ENCODE assay signal across 29 cellular contexts in the genomic region with DNA sequence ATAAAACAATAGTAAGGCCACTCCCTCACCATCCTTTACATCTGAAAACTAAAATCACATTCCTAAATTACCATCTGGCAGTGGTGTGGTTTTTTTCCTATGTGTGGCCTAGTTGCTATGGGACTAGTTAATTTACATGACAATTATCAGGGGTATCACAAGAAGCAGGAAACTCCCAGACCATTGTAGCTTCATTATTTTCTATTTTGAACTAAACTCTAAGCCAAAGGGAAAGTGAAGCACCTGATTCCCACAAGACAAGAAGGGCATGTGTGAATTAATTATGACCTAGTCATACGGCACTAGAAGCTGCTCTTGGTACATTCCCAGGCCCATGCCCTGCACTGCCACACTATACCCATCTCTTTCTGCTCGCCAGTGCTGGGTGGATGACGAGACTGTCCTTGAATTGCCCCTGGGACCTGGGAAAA.
DNase-seq lines count a peak whose midpoint lies in the region; ATAC-seq lines count a peak whose summit lies in the region.
"Had no signal": no experiment of that assay in that cellular context is flagged by ENCODE, and none has a peak within 500 bp of the region (broad histone marks: within the 10 kb centered on the region; RNA-seq: fewer than 3 reads in every experiment).

No MANE protein-coding gene starts in this region.

- peaks cover 15% of the 10 kb centered on the region for H3K4me1 Mint-ChIP-seq in activated T-helper 17 cell treated with anti-CD3 and anti-CD28 coated beads, Interleukin-2, amount 50 U/mL, for 72 hours
- H3K4me1 Mint-ChIP-seq: activated CD4-positive, alpha-beta T cell treated with anti-CD3 and anti-CD28 coated beads, Interleukin-2, amount 10 ng/mL, durations not matched to agents 7 days and 5 days had no signal

- ATAC-seq in activated T-helper 17 cell treated with anti-CD3 and anti-CD28 coated beads, Interleukin-2, amount 50 U/mL, for 72 hours (replicated peaks), result no peak
- ATAC-seq in GM18909 (IDR thresholded peaks at IDR 0.05; ENCODE audit: poor library complexity, unreplicated experiment) (no peak), GM21825 (IDR thresholded peaks at IDR 0.05; ENCODE audit: unreplicated experiment) (no peak)
- ATAC-seq: activated naive CD8-positive, alpha-beta T cell treated with anti-CD3 and anti-CD28 coated beads, Interleukin-2, amount 50 U/mL, for 24 hours; left colon; natural killer cell; pancreas; PC-3; right lobe of liver had no signal

- H3K27ac Mint-ChIP-seq in activated T-helper 17 cell treated with anti-CD3 and anti-CD28 coated beads, Interleukin-2, amount 50 U/mL, for 72 hours, result peak overlapping the region; percentile 10
- H3K27ac Mint-ChIP-seq: activated CD4-positive, alpha-beta T cell treated with anti-CD3 and anti-CD28 coated beads, Interleukin-2, amount 10 ng/mL, durations not matched to agents 7 days and 5 days; activated naive CD8-positive, alpha-beta T cell treated with anti-CD3 and anti-CD28 coated beads, Interleukin-2, amount 50 U/mL, for 24 hours; natural killer cell had no signal

- no peak overlapping the region for H3K4me3 Mint-ChIP-seq in activated T-helper 17 cell treated with anti-CD3 and anti-CD28 coated beads, Interleukin-2, amount 50 U/mL, for 72 hours
- H3K4me3 Mint-ChIP-seq: activated CD4-positive, alpha-beta T cell treated with anti-CD3 and anti-CD28 coated beads, Interleukin-2, amount 10 ng/mL, durations not matched to agents 7 days and 5 days; activated naive CD8-positive, alpha-beta T cell treated with anti-CD3 and anti-CD28 coated beads, Interleukin-2, amount 50 U/mL, for 24 hours; natural killer cell had no signal

- DNase-seq in H7, result peak; percentile 49
- DNase-seq in M059J (ENCODE audit: low read depth), result peak; percentile 57
- DNase-seq in iPS-NIHi11 (ENCODE audit: low spot score), result peak; percentile 31
- no peak for DNase-seq in HT-29 (ENCODE audit: low spot score)
- DNase-seq in central memory CD4-positive, alpha-beta T cell, result no peak
- DNase-seq: activated CD4-positive, alpha-beta T cell treated with anti-CD3 and anti-CD28 coated beads, Interleukin-2, amount 10 ng/mL, durations not matched to agents 7 days and 5 days; activated CD8-positive, alpha-beta memory T cell treated with anti-CD3 and anti-CD28 coated beads, Interleukin-2, amount 50 U/mL, for 4 hours; activated effector memory CD4-positive, alpha-beta T cell treated with anti-CD3 and anti-CD28 coated beads, Interleukin-2, amount 50 U/mL, for 16 hours; activated naive CD8-positive, alpha-beta T cell treated with anti-CD3 and anti-CD28 coated beads, Interleukin-2, amount 50 U/mL, for 24 hours; AML-193; dermis blood vessel endothelial cell; DND-41; foreskin fibroblast; hypothalamus; KBM-7; left colon; natural killer cell; NCI-H2029; NCI-H82; pancreas; PC-3; right lobe of liver; SIG-M5; stimulated activated CD4-positive, alpha-beta T cell treated with anti-CD3 and anti-CD28 coated beads, Interleukin-15, amount 100 ng/mL, for 24 hours; substantia nigra; T-helper 1 cell had no signal

- H3K9me3 Mint-ChIP-seq in activated T-helper 17 cell treated with anti-CD3 and anti-CD28 coated beads, Interleukin-2, amount 50 U/mL, for 72 hours, result no peaks in the 10 kb centered on the region
- H3K9me3 Mint-ChIP-seq: activated CD4-positive, alpha-beta T cell treated with anti-CD3 and anti-CD28 coated beads, Interleukin-2, amount 10 ng/mL, durations not matched to agents 7 days and 5 days; activated naive CD8-positive, alpha-beta T cell treated with anti-CD3 and anti-CD28 coated beads, Interleukin-2, amount 50 U/mL, for 24 hours; natural killer cell had no signal

- no peaks in the 10 kb centered on the region for H3K36me3 Mint-ChIP-seq in activated T-helper 17 cell treated with anti-CD3 and anti-CD28 coated beads, Interleukin-2, amount 50 U/mL, for 72 hours (ENCODE audit: low read depth)
- H3K36me3 Mint-ChIP-seq: natural killer cell had no signal

- no peak overlapping the region for H3K4me3 ChIP-seq in H7 (ENCODE audit: insufficient read depth, low read depth, low read length)
- H3K4me3 ChIP-seq: pancreas, right lobe of liver had no signal

- no peaks in the 10 kb centered on the region for H3K27me3 ChIP-seq in H7 (ENCODE audit: control insufficient read depth, insufficient read depth, low read length)
- H3K27me3 ChIP-seq: pancreas, right lobe of liver had no signal

- no peaks in the 10 kb centered on the region for H3K27me3 Mint-ChIP-seq in activated T-helper 17 cell treated with anti-CD3 and anti-CD28 coated beads, Interleukin-2, amount 50 U/mL, for 72 hours
- H3K27me3 Mint-ChIP-seq: activated CD4-positive, alpha-beta T cell treated with anti-CD3 and anti-CD28 coated beads, Interleukin-2, amount 10 ng/mL, durations not matched to agents 7 days and 5 days; activated naive CD8-positive, alpha-beta T cell treated with anti-CD3 and anti-CD28 coated beads, Interleukin-2, amount 50 U/mL, for 24 hours had no signal

- no peaks in the 10 kb centered on the region for H3K36me3 ChIP-seq in H7 (replicated peaks; ENCODE audit: control insufficient read depth, insufficient read depth, low read length)
- H3K36me3 ChIP-seq: pancreas, right lobe of liver had no signal

Comparison
In these comparisons a context has a peak if more than half of its experiments do, and no peak if none do; other contexts are left out.
1. DNase-seq: peak in H7 (single experiment), M059J (single experiment) and iPS-NIHi11 (single experiment); none in HT-29 (single experiment) and central memory CD4-positive, alpha-beta T cell (single experiment).